Comparison of ENCODE assay signal across 9 cellular contexts in genomic region chr2:25204190-25204838, GRCh38. TPM values are rescaled to one million over a fixed set of nuclear protein-coding genes. Genes with fewer than 3 reads are reported as not detected.
DNase-seq lines count a peak whose midpoint lies in the region; ATAC-seq and TF ChIP-seq lines count a peak whose summit lies in the region.
"Had no signal": no experiment of that assay in that cellular context is flagged by ENCODE, and none has a peak within 500 bp of the region (broad histone marks: within the 10 kb centered on the region; RNA-seq: fewer than 3 reads in every experiment).

No MANE protein-coding gene starts in this region.

- H3K4me3 ChIP-seq in fibroblast of villous mesenchyme (ENCODE audit: low read depth, low read length) (peak overlapping the region; percentile 12), skeletal muscle cell (ENCODE audit: low read depth, low read length) (peak overlapping the region; percentile 26)

- peak; percentile 46 for ATAC-seq in HG03442 (IDR thresholded peaks at IDR 0.05; ENCODE audit: unreplicated experiment)

- TF ChIP-seq CTCF in GM13977 (IDR thresholded peaks at IDR 0.05; ENCODE audit: extremely low read depth, insufficient read depth, missing control alignments) (no peak), fibroblast of villous mesenchyme (IDR thresholded peaks at IDR 0.05; ENCODE audit: insufficient read depth, low read depth, low read length) (no peak)

- in situ Hi-C loops in GM13977 (cut with MboI; ENCODE audit: low pct_unique_long_range_greater_than_20kb, low sequenced_read_pairs, unreplicated experiment): no loop called here

- DNase-seq in GM13977 (ENCODE audit: low spot score) (peak; percentile 80), fibroblast of villous mesenchyme (ENCODE audit: low read depth) (no peak), skeletal muscle cell (ENCODE audit: low read depth) (no peak), NCI-H345 (lab: John Stamatoyannopoulos, UW) (no peak), GDM1 (lab: John Stamatoyannopoulos, UW) (no peak)
- DNase-seq in activated CD4-positive, alpha-beta T cell treated with anti-CD3 and anti-CD28 coated beads for 1 hour: no peak
- DNase-seq in effector CD4-positive, alpha-beta T cell: no peak

RNA-seq across cellular contexts. Expression of gene POMC, which starts 35.9 kb away (rescaled TPM):
- 0.32 TPM in 1 of 2 replicates, not detected in the other for total RNA-seq in fibroblast of villous mesenchyme
- total RNA-seq: OCI-LY7 had no signal
